1 cellular context compared by ENCODE assay signal in the genomic region with DNA sequence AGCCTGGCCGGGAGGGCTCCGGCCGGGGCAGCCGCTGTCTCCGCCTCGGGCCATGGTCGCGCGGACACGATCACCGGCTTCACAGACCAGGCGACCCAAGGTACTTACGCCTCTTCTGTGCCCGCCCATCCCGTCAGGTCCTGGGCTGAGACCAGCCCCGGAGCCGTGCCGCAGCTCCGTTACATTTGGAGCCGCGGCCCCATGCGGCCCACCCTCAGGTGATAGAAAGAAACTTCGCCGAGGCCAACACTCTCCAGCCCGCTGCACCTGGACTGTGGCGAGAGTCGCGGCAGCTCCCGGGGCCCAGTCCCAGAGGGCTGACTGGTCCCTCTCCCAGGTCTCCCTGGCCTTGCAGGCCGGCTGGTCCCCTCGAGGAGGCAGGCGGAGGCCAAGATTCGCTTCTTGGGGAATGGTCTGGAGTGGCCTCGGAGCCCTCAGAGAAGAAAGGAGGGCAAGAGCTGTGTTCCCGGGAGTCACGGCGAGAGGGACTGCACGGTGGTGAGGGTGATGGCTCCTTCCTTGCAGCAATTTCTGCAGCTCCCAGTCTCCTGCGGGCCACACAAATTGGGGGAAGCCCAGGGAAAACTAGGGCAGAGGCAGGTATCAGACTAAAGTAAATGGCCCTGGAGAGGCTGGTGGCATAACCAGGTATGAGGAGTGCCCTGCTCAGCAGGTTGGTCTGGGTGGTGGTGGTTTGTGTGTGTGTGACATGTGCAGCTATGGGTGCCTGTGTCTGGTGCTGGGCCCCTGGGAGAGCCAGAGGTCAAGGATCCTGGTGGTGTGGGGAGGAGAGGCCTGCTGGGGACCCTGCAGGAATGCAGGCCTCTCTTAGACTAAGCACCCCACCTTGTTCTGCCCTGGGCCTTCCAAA.
TF ChIP-seq lines count a peak whose summit lies in the region.

No MANE protein-coding gene starts in this region.

TF ChIP-seq in HepG2, 621 proteins besides CTCF, POLR2A, EP300 and RAD21 (continued from another document and continues in another):
- TF ChIP-seq HNRNPL (IDR thresholded peaks at IDR 0.05; ENCODE audit: low read depth, low read length) (0 out of 2 replicates have a peak, but pooled peaks have one; percentile 41), ATF7-NPFF (CRISPR knock-in tag; IDR thresholded peaks at IDR 0.05; ENCODE audit: low read depth) (peak; percentile 20; the same call in 1 of the 2 replicates), ZNF136 (CRISPR knock-in tag; IDR thresholded peaks at IDR 0.05; ENCODE audit: low read depth) (no peak; the same call in 1 of the 2 replicates), ZNF383 (CRISPR knock-in tag; IDR thresholded peaks at IDR 0.05; ENCODE audit: borderline replicate concordance) (no peak), ZNF331 (CRISPR knock-in tag; IDR thresholded peaks at IDR 0.05) (0 out of 2 replicates have a peak, but pooled peaks have one; percentile 58), HNRNPUL1 (IDR thresholded peaks at IDR 0.05; ENCODE audit: low read depth, low read length) (no peak), ZNF7 (CRISPR knock-in tag; IDR thresholded peaks at IDR 0.05) (no peak), ZNF546 (CRISPR knock-in tag; conservative IDR thresholded peaks at IDR 0.05) (no peak; the same call in 1 of the 2 replicates), ZNF772 (CRISPR knock-in tag; IDR thresholded peaks at IDR 0.05) (no peak; the same call in 1 of the 2 replicates), PITX1 (CRISPR knock-in tag; IDR thresholded peaks at IDR 0.05) (no peak; the same call in 1 of the 2 replicates), PRMT3 (CRISPR knock-in tag; IDR thresholded peaks at IDR 0.05; ENCODE audit: borderline replicate concordance, low read depth) (no peak), ZNF484 (CRISPR knock-in tag; IDR thresholded peaks at IDR 0.05; ENCODE audit: borderline replicate concordance, low read depth) (no peak), ZNF788 (CRISPR knock-in tag; IDR thresholded peaks at IDR 0.05; ENCODE audit: borderline replicate concordance) (no peak), CHD2 (IDR thresholded peaks at IDR 0.05; ENCODE audit: low read depth, low read length) (no peak), STAG1 (CRISPR knock-in tag; IDR thresholded peaks at IDR 0.05) (no peak), ONECUT2 (CRISPR knock-in tag; IDR thresholded peaks at IDR 0.05) (no peak), ZNF33B (CRISPR knock-in tag; IDR thresholded peaks at IDR 0.05) (no peak; the same call in 1 of the 2 replicates), HNRNPH1 (optimal IDR thresholded peaks at IDR 0.05; ENCODE audit: low read depth, low read length) (no peak), ZFYVE20 (CRISPR knock-in tag; IDR thresholded peaks at IDR 0.05; ENCODE audit: borderline replicate concordance, low read depth) (no peak), PHF20 (CRISPR knock-in tag; IDR thresholded peaks at IDR 0.05) (no peak), ZNF501 (CRISPR knock-in tag; IDR thresholded peaks at IDR 0.05) (peak; percentile 61; the same call in 1 of the 2 replicates), ZNF101 (CRISPR knock-in tag; IDR thresholded peaks at IDR 0.05; ENCODE audit: borderline replicate concordance, low read depth) (0 out of 2 replicates have a peak, but pooled peaks have one; percentile 52), WIZ (CRISPR knock-in tag; IDR thresholded peaks at IDR 0.05) (no peak), FOXA3 (CRISPR knock-in tag; IDR thresholded peaks at IDR 0.05) (no peak), MAFK (conservative IDR thresholded peaks at IDR 0.05 in 1 of 2, IDR thresholded peaks at IDR 0.05 in 1 of 2; ENCODE audit: low read length in 2 of 2) (no peak), ZNF563 (CRISPR knock-in tag; IDR thresholded peaks at IDR 0.05) (peak; percentile 59; the same call in 1 of the 2 replicates), MBNL3 (CRISPR knock-in tag; conservative IDR thresholded peaks at IDR 0.05) (no peak), JDP2 (CRISPR knock-in tag; IDR thresholded peaks at IDR 0.05; ENCODE audit: borderline replicate concordance) (no peak), MED8 (CRISPR knock-in tag; IDR thresholded peaks at IDR 0.05; ENCODE audit: insufficient replicate concordance) (no peak), SCMH1 (CRISPR knock-in tag; IDR thresholded peaks at IDR 0.05; ENCODE audit: borderline replicate concordance) (no peak), KDM2A (CRISPR knock-in tag; IDR thresholded peaks at IDR 0.05; ENCODE audit: borderline replicate concordance, low read depth) (peak; percentile 83), KDM6A (CRISPR knock-in tag; IDR thresholded peaks at IDR 0.05; ENCODE audit: low read depth) (no peak), ZNF883 (CRISPR knock-in tag; IDR thresholded peaks at IDR 0.05; ENCODE audit: not compliant biosample characterization) (peak; percentile 44), SPEN (CRISPR knock-in tag; IDR thresholded peaks at IDR 0.05; ENCODE audit: low read depth) (peak; percentile 32; the same call in 1 of the 2 replicates), ZEB1 (IDR thresholded peaks at IDR 0.05; ENCODE audit: insufficient replicate concordance, low read depth) (peak; percentile 45), YEATS4 (CRISPR knock-in tag; IDR thresholded peaks at IDR 0.05; ENCODE audit: borderline replicate concordance) (no peak; the same call in 1 of the 2 replicates), PRPF4 (IDR thresholded peaks at IDR 0.05; ENCODE audit: low read depth, low read length, poor library complexity, severe bottlenecking) (no peak)
- TF ChIP-seq, protein P1, sequence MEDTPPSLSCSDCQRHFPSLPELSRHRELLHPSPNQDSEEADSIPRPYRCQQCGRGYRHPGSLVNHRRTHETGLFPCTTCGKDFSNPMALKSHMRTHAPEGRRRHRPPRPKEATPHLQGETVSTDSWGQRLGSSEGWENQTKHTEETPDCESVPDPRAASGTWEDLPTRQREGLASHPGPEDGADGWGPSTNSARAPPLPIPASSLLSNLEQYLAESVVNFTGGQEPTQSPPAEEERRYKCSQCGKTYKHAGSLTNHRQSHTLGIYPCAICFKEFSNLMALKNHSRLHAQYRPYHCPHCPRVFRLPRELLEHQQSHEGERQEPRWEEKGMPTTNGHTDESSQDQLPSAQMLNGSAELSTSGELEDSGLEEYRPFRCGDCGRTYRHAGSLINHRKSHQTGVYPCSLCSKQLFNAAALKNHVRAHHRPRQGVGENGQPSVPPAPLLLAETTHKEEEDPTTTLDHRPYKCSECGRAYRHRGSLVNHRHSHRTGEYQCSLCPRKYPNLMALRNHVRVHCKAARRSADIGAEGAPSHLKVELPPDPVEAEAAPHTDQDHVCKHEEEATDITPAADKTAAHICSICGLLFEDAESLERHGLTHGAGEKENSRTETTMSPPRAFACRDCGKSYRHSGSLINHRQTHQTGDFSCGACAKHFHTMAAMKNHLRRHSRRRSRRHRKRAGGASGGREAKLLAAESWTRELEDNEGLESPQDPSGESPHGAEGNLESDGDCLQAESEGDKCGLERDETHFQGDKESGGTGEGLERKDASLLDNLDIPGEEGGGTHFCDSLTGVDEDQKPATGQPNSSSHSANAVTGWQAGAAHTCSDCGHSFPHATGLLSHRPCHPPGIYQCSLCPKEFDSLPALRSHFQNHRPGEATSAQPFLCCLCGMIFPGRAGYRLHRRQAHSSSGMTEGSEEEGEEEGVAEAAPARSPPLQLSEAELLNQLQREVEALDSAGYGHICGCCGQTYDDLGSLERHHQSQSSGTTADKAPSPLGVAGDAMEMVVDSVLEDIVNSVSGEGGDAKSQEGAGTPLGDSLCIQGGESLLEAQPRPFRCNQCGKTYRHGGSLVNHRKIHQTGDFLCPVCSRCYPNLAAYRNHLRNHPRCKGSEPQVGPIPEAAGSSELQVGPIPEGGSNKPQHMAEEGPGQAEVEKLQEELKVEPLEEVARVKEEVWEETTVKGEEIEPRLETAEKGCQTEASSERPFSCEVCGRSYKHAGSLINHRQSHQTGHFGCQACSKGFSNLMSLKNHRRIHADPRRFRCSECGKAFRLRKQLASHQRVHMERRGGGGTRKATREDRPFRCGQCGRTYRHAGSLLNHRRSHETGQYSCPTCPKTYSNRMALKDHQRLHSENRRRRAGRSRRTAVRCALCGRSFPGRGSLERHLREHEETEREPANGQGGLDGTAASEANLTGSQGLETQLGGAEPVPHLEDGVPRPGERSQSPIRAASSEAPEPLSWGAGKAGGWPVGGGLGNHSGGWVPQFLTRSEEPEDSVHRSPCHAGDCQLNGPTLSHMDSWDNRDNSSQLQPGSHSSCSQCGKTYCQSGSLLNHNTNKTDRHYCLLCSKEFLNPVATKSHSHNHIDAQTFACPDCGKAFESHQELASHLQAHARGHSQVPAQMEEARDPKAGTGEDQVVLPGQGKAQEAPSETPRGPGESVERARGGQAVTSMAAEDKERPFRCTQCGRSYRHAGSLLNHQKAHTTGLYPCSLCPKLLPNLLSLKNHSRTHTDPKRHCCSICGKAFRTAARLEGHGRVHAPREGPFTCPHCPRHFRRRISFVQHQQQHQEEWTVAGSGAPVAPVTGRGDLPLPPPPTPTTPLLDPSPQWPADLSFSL (CRISPR knock-in tag; IDR thresholded peaks at IDR 0.05): no peak
- TF ChIP-seq, protein P2, sequence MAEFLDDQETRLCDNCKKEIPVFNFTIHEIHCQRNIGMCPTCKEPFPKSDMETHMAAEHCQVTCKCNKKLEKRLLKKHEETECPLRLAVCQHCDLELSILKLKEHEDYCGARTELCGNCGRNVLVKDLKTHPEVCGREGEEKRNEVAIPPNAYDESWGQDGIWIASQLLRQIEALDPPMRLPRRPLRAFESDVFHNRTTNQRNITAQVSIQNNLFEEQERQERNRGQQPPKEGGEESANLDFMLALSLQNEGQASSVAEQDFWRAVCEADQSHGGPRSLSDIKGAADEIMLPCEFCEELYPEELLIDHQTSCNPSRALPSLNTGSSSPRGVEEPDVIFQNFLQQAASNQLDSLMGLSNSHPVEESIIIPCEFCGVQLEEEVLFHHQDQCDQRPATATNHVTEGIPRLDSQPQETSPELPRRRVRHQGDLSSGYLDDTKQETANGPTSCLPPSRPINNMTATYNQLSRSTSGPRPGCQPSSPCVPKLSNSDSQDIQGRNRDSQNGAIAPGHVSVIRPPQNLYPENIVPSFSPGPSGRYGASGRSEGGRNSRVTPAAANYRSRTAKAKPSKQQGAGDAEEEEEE (CRISPR knock-in tag; IDR thresholded peaks at IDR 0.05; ENCODE audit: borderline replicate concordance): no peak
- TF ChIP-seq, protein P3, sequence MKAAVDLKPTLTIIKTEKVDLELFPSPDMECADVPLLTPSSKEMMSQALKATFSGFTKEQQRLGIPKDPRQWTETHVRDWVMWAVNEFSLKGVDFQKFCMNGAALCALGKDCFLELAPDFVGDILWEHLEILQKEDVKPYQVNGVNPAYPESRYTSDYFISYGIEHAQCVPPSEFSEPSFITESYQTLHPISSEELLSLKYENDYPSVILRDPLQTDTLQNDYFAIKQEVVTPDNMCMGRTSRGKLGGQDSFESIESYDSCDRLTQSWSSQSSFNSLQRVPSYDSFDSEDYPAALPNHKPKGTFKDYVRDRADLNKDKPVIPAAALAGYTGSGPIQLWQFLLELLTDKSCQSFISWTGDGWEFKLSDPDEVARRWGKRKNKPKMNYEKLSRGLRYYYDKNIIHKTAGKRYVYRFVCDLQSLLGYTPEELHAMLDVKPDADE (CRISPR knock-in tag; IDR thresholded peaks at IDR 0.05): 0 out of 2 replicates have a peak, but pooled peaks have one; percentile 25
- TF ChIP-seq, protein P4, sequence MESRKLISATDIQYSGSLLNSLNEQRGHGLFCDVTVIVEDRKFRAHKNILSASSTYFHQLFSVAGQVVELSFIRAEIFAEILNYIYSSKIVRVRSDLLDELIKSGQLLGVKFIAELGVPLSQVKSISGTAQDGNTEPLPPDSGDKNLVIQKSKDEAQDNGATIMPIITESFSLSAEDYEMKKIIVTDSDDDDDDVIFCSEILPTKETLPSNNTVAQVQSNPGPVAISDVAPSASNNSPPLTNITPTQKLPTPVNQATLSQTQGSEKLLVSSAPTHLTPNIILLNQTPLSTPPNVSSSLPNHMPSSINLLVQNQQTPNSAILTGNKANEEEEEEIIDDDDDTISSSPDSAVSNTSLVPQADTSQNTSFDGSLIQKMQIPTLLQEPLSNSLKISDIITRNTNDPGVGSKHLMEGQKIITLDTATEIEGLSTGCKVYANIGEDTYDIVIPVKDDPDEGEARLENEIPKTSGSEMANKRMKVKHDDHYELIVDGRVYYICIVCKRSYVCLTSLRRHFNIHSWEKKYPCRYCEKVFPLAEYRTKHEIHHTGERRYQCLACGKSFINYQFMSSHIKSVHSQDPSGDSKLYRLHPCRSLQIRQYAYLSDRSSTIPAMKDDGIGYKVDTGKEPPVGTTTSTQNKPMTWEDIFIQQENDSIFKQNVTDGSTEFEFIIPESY (CRISPR knock-in tag; IDR thresholded peaks at IDR 0.05): no peak
- TF ChIP-seq, protein P5, sequence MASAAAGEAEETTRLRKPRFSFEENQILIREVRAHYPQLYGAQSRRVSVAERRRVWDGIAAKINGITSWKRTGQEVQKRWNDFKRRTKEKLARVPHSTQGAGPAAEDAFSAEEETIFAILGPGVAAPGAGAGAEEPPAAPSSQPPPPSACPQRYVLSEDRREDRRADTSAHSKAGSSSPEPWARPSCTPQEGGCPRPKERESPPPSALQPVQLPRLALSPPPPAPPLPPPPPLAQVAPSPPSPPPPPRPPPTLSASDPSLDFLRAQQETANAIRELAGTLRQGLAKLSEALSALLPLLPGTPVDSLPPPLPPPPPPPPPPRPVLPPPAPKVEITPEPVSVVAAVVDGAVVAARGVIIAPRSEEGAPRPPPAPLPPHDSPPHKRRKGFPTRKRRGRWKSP (CRISPR knock-in tag; IDR thresholded peaks at IDR 0.05): no peak
- TF ChIP-seq, protein P6, sequence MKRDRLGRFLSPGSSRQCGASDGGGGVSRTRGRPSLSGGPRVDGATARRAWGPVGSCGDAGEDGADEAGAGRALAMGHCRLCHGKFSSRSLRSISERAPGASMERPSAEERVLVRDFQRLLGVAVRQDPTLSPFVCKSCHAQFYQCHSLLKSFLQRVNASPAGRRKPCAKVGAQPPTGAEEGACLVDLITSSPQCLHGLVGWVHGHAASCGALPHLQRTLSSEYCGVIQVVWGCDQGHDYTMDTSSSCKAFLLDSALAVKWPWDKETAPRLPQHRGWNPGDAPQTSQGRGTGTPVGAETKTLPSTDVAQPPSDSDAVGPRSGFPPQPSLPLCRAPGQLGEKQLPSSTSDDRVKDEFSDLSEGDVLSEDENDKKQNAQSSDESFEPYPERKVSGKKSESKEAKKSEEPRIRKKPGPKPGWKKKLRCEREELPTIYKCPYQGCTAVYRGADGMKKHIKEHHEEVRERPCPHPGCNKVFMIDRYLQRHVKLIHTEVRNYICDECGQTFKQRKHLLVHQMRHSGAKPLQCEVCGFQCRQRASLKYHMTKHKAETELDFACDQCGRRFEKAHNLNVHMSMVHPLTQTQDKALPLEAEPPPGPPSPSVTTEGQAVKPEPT (CRISPR knock-in tag; IDR thresholded peaks at IDR 0.05; ENCODE audit: low read depth): 0 out of 2 replicates have a peak, but pooled peaks have one; percentile 58
- TF ChIP-seq, protein P7, sequence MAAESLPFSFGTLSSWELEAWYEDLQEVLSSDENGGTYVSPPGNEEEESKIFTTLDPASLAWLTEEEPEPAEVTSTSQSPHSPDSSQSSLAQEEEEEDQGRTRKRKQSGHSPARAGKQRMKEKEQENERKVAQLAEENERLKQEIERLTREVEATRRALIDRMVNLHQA (CRISPR knock-in tag; IDR thresholded peaks at IDR 0.05): no peak
- TF ChIP-seq, protein P8, sequence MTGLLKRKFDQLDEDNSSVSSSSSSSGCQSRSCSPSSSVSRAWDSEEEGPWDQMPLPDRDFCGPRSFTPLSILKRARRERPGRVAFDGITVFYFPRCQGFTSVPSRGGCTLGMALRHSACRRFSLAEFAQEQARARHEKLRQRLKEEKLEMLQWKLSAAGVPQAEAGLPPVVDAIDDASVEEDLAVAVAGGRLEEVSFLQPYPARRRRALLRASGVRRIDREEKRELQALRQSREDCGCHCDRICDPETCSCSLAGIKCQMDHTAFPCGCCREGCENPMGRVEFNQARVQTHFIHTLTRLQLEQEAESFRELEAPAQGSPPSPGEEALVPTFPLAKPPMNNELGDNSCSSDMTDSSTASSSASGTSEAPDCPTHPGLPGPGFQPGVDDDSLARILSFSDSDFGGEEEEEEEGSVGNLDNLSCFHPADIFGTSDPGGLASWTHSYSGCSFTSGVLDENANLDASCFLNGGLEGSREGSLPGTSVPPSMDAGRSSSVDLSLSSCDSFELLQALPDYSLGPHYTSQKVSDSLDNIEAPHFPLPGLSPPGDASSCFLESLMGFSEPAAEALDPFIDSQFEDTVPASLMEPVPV (CRISPR knock-in tag; IDR thresholded peaks at IDR 0.05): peak; percentile 67; the same call in 1 of the 2 replicates
